Comparison of ENCODE assay signal across 1 cellular context in genomic region chr12:96338852-96339478, GRCh38.
TF ChIP-seq lines count a peak whose summit lies in the region.

No MANE protein-coding gene starts in this region.

TF ChIP-seq in liver, 16 proteins besides CTCF, POLR2A, EP300 and RAD21 (continued from another document):
- TF ChIP-seq MAX (IDR thresholded peaks at IDR 0.05) = peak; percentile 27
- peak; percentile 32 to 46 for TF ChIP-seq JUND (IDR thresholded peaks at IDR 0.05)
- no peak for TF ChIP-seq FOXA1 (IDR thresholded peaks at IDR 0.05)
- TF ChIP-seq TAF1 (conservative IDR thresholded peaks at IDR 0.05) = no peak
- TF ChIP-seq EGR1 (IDR thresholded peaks at IDR 0.05; ENCODE audit: low read depth in 2 of 2) = no peak
- TF ChIP-seq HNF4G (IDR thresholded peaks at IDR 0.05) = peak; percentile 87
- TF ChIP-seq HNF4A (conservative IDR thresholded peaks at IDR 0.05) = peak; percentile 91 to 96
- no peak for TF ChIP-seq GABPA (IDR thresholded peaks at IDR 0.05 in 1 of 2, conservative IDR thresholded peaks at IDR 0.05 in 1 of 2)
- TF ChIP-seq SP1 (IDR thresholded peaks at IDR 0.05) = peak; percentile 80
- peak; percentile 36 to 39 for TF ChIP-seq RXRA (IDR thresholded peaks at IDR 0.05)
- TF ChIP-seq ATF3 (IDR thresholded peaks at IDR 0.05) = no peak
